24 cellular contexts compared by ENCODE assay signal in genomic region chr7:9349625-9350024, GRCh38.
DNase-seq lines count a peak whose midpoint lies in the region; ATAC-seq lines count a peak whose summit lies in the region.
"Had no signal": no experiment of that assay in that cellular context is flagged by ENCODE, and none has a peak within 500 bp of the region (broad histone marks: within the 10 kb centered on the region; RNA-seq: fewer than 3 reads in every experiment).

No MANE protein-coding gene starts in this region.

- peaks cover 13% of the 10 kb centered on the region for H3K9me3 Mint-ChIP-seq in stimulated activated effector memory CD8-positive, alpha-beta T cell treated with anti-CD3 and anti-CD28 coated beads, Interleukin-12 subunit alpha, Interleukin-12 subunit beta, amount 100 ng/mL, for 72 hours

- no peak overlapping the region for H3K4ac ChIP-seq in neuronal stem cell (ENCODE audit: low read length)

- no peaks in the 10 kb centered on the region for H3K4me1 ChIP-seq in neuronal stem cell (ENCODE audit: control insufficient read depth in 2 of 2, insufficient read depth in 1 of 2, low read depth in 1 of 2, low read length in 2 of 2)
- no peaks in the 10 kb centered on the region for H3K4me1 ChIP-seq in effector memory CD4-positive, alpha-beta T cell (ENCODE audit: control insufficient read depth, insufficient read depth, low read length, poor library complexity, severe bottlenecking)
- H3K4me1 ChIP-seq: BE2C, BLaER1 had no signal

- no peak overlapping the region for H3K4me2 ChIP-seq in neuronal stem cell (ENCODE audit: insufficient read depth, low read length, poor library complexity, severe bottlenecking)
- H3K4me2 ChIP-seq: BLaER1 had no signal

- ATAC-seq in stimulated activated effector memory CD8-positive, alpha-beta T cell treated with anti-CD3 and anti-CD28 coated beads, Interleukin-12 subunit alpha, Interleukin-12 subunit beta, amount 100 ng/mL, for 72 hours = no peak
- ATAC-seq: GM12878 had no signal

- peak overlapping the region; percentile 14 for H3K14ac ChIP-seq in neuronal stem cell (ENCODE audit: low read length)

- H2BK5ac ChIP-seq in neuronal stem cell (ENCODE audit: low read length) = no peak overlapping the region

- WGBS in neuronal stem cell (ENCODE audit: extremely low coverage in 2 of 2, insufficient read length in 2 of 2, insufficient replicate concordance in 1 of 2), 2 donors = no CpG with 5 or more reads among the region's 3 CpGs

- no peaks in the 10 kb centered on the region for H3K36me3 Mint-ChIP-seq in stimulated activated effector memory CD8-positive, alpha-beta T cell treated with anti-CD3 and anti-CD28 coated beads, Interleukin-12 subunit alpha, Interleukin-12 subunit beta, amount 100 ng/mL, for 72 hours
- H3K36me3 Mint-ChIP-seq: CD14-positive monocyte; CD4-positive, alpha-beta memory T cell; CD4-positive, CD25-positive, alpha-beta regulatory T cell; CD8-positive, alpha-beta memory T cell had no signal

- H2AFZ ChIP-seq in neuronal stem cell (ENCODE audit: low read length) = no peak overlapping the region

- no peaks in the 10 kb centered on the region for H3K27me3 ChIP-seq in neuronal stem cell (ENCODE audit: control insufficient read depth in 3 of 3, insufficient read depth in 3 of 3, low read depth in 1 of 3, low read length in 3 of 3)
- H3K27me3 ChIP-seq in effector memory CD4-positive, alpha-beta T cell (replicated peaks; ENCODE audit: control insufficient read depth, insufficient read depth, low read length, poor library complexity, severe bottlenecking) = no peaks in the 10 kb centered on the region
- H3K27me3 ChIP-seq: BE2C, BLaER1 had no signal

- H3K4me3 Mint-ChIP-seq in stimulated activated effector memory CD8-positive, alpha-beta T cell treated with anti-CD3 and anti-CD28 coated beads, Interleukin-12 subunit alpha, Interleukin-12 subunit beta, amount 100 ng/mL, for 72 hours = no peak overlapping the region
- H3K4me3 Mint-ChIP-seq: CD14-positive monocyte; CD4-positive, alpha-beta memory T cell; CD4-positive, CD25-positive, alpha-beta regulatory T cell; CD8-positive, alpha-beta memory T cell had no signal

- no peak overlapping the region for H3K9ac ChIP-seq in neuronal stem cell (ENCODE audit: low read depth, low read length, poor library complexity)
- H3K9ac ChIP-seq: BLaER1 had no signal

- no peak overlapping the region for H3K18ac ChIP-seq in neuronal stem cell (ENCODE audit: low read length)

- H2BK12ac ChIP-seq in neuronal stem cell (ENCODE audit: low read length) = no peak overlapping the region

- H3K4me1 Mint-ChIP-seq in stimulated activated effector memory CD8-positive, alpha-beta T cell treated with anti-CD3 and anti-CD28 coated beads, Interleukin-12 subunit alpha, Interleukin-12 subunit beta, amount 100 ng/mL, for 72 hours = no peaks in the 10 kb centered on the region
- H3K4me1 Mint-ChIP-seq: CD14-positive monocyte; CD4-positive, alpha-beta memory T cell; CD4-positive, CD25-positive, alpha-beta regulatory T cell; CD8-positive, alpha-beta memory T cell had no signal

- H3K4me3 ChIP-seq in neuronal stem cell (ENCODE audit: low read length in 2 of 2) = no peak overlapping the region
- H3K4me3 ChIP-seq in effector memory CD4-positive, alpha-beta T cell (ENCODE audit: insufficient read depth, low read depth, low read length, poor library complexity, severe bottlenecking) = no peak overlapping the region
- H3K4me3 ChIP-seq: BLaER1, GM12878 had no signal

- DNase-seq in SK-N-DZ (ENCODE audit: low spot score) (peak; percentile 12), islet precursor cell (peak; percentile 68), neuronal stem cell (ENCODE audit: low spot score) (no peak), HPDE6-E6E7 (ENCODE audit: extremely low spot score) (no peak)
- DNase-seq in stimulated activated effector memory CD8-positive, alpha-beta T cell treated with anti-CD3 and anti-CD28 coated beads, Interleukin-12 subunit alpha, Interleukin-12 subunit beta, amount 100 ng/mL, for 72 hours (ENCODE audit: low spot score in 2 of 2) = no peak
- DNase-seq in effector memory CD4-positive, alpha-beta T cell = no peak
- DNase-seq: 8988T; ACHN; BE2C; C1 segment of cervical spinal cord; CD4-positive, CD25-positive, alpha-beta regulatory T cell; CD8-positive, alpha-beta memory T cell; COR-L47; DMS 273 treated with DMSO at 0.1 percent for 48 hours; DMS153; DMS53; DMS79; DND-41; EL; GDM1 had no signal

- H3K9me3 ChIP-seq in neuronal stem cell (replicated peaks in 1 of 2; ENCODE audit: control insufficient read depth in 2 of 2, insufficient read depth in 1 of 2, low read depth in 1 of 2, low read length in 2 of 2) = peaks cover 0 to 2% of the 10 kb centered on the region in 2 donors
- H3K9me3 ChIP-seq in effector memory CD4-positive, alpha-beta T cell (ENCODE audit: control insufficient read depth, low read length) = no peaks in the 10 kb centered on the region
- H3K9me3 ChIP-seq: BE2C, BLaER1 had no signal

- H3K79me1 ChIP-seq in neuronal stem cell (ENCODE audit: low read depth, low read length) = no peaks in the 10 kb centered on the region

- H4K8ac ChIP-seq in neuronal stem cell (ENCODE audit: low read depth, low read length) = no peak overlapping the region

- no peak overlapping the region for H4K91ac ChIP-seq in neuronal stem cell (ENCODE audit: low read depth, low read length, poor library complexity)

- no peak overlapping the region for H3K23ac ChIP-seq in neuronal stem cell (ENCODE audit: low read depth, low read length, poor library complexity)

- no peak overlapping the region for H2BK120ac ChIP-seq in neuronal stem cell (ENCODE audit: low read depth, low read length)

- no peaks in the 10 kb centered on the region for H3K36me3 ChIP-seq in neuronal stem cell (replicated peaks in 1 of 2; ENCODE audit: control insufficient read depth in 2 of 2, insufficient read depth in 2 of 2, low read length in 2 of 2)
- no peaks in the 10 kb centered on the region for H3K36me3 ChIP-seq in effector memory CD4-positive, alpha-beta T cell (ENCODE audit: control insufficient read depth, insufficient read depth, low read length)
- H3K36me3 ChIP-seq: BE2C, BLaER1 had no signal

- H3K27ac Mint-ChIP-seq in stimulated activated effector memory CD8-positive, alpha-beta T cell treated with anti-CD3 and anti-CD28 coated beads, Interleukin-12 subunit alpha, Interleukin-12 subunit beta, amount 100 ng/mL, for 72 hours = no peak overlapping the region
- H3K27ac Mint-ChIP-seq: CD14-positive monocyte; CD4-positive, alpha-beta memory T cell; CD4-positive, CD25-positive, alpha-beta regulatory T cell; CD8-positive, alpha-beta memory T cell had no signal

- H2BK15ac ChIP-seq in neuronal stem cell (ENCODE audit: low read length) = no peak overlapping the region

- H2AK5ac ChIP-seq in neuronal stem cell (ENCODE audit: low read depth, low read length) = no peak overlapping the region

- H3K27ac ChIP-seq in neuronal stem cell (replicated peaks; ENCODE audit: low read length) = no peak overlapping the region
- H3K27ac ChIP-seq in effector memory CD4-positive, alpha-beta T cell (ENCODE audit: insufficient read depth, low read length, poor library complexity, severe bottlenecking) = no peak overlapping the region
- H3K27ac ChIP-seq: BLaER1 had no signal

Comparison
In these comparisons a context has a peak if more than half of its experiments do, and no peak if none do; other contexts are left out.
1. DNase-seq: peak in SK-N-DZ (single experiment) and islet precursor cell (single experiment); none in neuronal stem cell (single experiment), stimulated activated effector memory CD8-positive, alpha-beta T cell treated with anti-CD3 and anti-CD28 coated beads, Interleukin-12 subunit alpha, Interleukin-12 subunit beta, amount 100 ng/mL, for 72 hours (0 of 2), effector memory CD4-positive, alpha-beta T cell (0 of 3) and HPDE6-E6E7 (single experiment).